ENCODE assay signal across 8 cellular contexts in the genomic region with DNA sequence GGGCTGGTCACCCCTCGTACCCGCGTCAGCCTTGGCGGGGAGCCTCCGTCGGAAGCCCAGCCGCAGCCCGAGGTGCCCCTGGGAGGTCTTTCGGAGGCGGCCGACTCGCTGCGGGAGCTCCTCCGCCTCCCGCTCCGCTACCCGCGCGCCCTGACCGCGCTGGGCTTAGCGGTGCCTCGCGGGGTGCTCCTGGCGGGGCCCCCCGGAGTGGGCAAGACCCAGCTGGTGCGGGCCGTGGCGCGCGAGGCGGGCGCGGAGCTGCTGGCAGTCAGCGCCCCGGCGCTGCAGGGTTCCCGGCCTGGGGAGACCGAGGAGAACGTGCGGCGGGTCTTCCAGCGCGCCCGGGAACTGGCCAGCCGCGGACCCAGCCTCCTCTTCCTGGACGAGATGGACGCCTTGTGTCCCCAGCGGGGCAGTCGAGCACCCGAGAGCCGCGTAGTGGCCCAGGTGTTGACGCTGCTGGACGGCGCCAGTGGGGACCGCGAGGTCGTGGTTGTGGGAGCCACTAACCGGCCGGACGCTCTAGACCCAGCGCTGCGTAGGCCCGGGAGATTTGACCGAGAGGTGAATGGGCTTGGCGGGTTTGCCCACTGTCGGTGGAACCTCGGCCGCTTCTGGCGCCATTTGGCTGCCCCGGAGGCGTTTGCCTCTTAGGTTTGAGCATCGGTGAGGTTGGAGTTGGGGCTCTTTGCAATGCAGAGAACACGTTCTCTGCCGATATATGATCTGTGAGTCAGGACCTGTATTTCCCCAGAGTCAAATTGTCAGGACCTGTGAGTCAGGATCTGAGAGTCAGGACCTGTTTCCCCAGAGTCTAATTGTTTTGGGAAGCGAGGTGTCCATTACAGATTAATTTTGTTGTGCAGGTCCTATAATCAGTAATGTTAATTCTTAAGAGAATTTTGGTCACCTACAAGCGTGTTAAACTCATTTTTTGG. TPM values are rescaled to one million over a fixed set of nuclear protein-coding genes. Genes with fewer than 3 reads are reported as not detected.
DNase-seq lines count a peak whose midpoint lies in the region; ATAC-seq and TF ChIP-seq lines count a peak whose summit lies in the region.

No MANE protein-coding gene starts in this region.

- H3K4ac ChIP-seq in mesendoderm (ENCODE audit: low read depth, low read length), result peak overlapping the region; percentile 37

- no peak overlapping the region for H2BK15ac ChIP-seq in mesendoderm (replicated peaks; ENCODE audit: low read depth)

- peaks cover 60% of the 10 kb centered on the region for H3K79me2 ChIP-seq in DOHH2 (ENCODE audit: control insufficient read depth, low read length)
- peaks cover 19% of the 10 kb centered on the region for H3K79me2 ChIP-seq in mesendoderm (ENCODE audit: control insufficient read depth, insufficient read depth, low read length)

- WGBS in ectodermal cell, 2 experiments, result 1% methylated on average over 79 of the region's 79 CpGs
- WGBS in mesendoderm (ENCODE audit: extremely low coverage, insufficient coverage, low lambda C conversion rate), result no CpG with 5 or more reads among the region's 79 CpGs

- H3K9me3 ChIP-seq in DOHH2 (ENCODE audit: control insufficient read depth, insufficient read depth, low read length) (no peaks in the 10 kb centered on the region), HUES6 (ENCODE audit: control insufficient read depth, insufficient read depth, low read depth, low read length) (no peaks in the 10 kb centered on the region), ectodermal cell (ENCODE audit: control insufficient read depth, low read length) (no peaks in the 10 kb centered on the region)

- ATAC-seq in GM21526 (IDR thresholded peaks at IDR 0.05; ENCODE audit: low FRiP score, unreplicated experiment), result peak; percentile 26
- peak; percentile 4 to 16 for ATAC-seq in activated CD4-positive, CD25-positive, alpha-beta regulatory T cell treated with anti-CD3 and anti-CD28 coated beads, Interleukin-2, amount 50 U/mL, for 24 hours
- peak; percentile 11 for ATAC-seq in stimulated activated naive CD8-positive, alpha-beta T cell treated with anti-CD3 and anti-CD28 coated beads, Interleukin-15, Interleukin-2, amounts not matched to agents 100 U/mL and 50 U/mL, for 24 hours

- peak; percentile 38 for DNase-seq in mesendoderm
- peak; percentile 48 for DNase-seq in stimulated activated naive CD8-positive, alpha-beta T cell treated with anti-CD3 and anti-CD28 coated beads, Interleukin-15, Interleukin-2, amounts not matched to agents 100 U/mL and 50 U/mL, for 24 hours
- DNase-seq in NCI-H2196 (lab: John Stamatoyannopoulos, UW; ENCODE audit: unreplicated experiment), result no peak

- H3K18ac ChIP-seq in mesendoderm (ENCODE audit: low read length), result peak overlapping the region; percentile 34

- H3K4me2 ChIP-seq in DOHH2 (ENCODE audit: low read length) (peak overlapping the region; percentile 70), mesendoderm (ENCODE audit: low read length) (peak overlapping the region; percentile 39)

- H2BK120ac ChIP-seq in mesendoderm (ENCODE audit: low read depth, low read length), result no peak overlapping the region

- H3K56ac ChIP-seq in mesendoderm (ENCODE audit: low read length), result peak overlapping the region; percentile 96

- H4K20me1 ChIP-seq in DOHH2 (ENCODE audit: control insufficient read depth, insufficient read depth, low read depth, low read length), result peaks cover 4% of the 10 kb centered on the region

- H3K4me1 ChIP-seq in DOHH2 (ENCODE audit: control insufficient read depth, low read length), result peaks cover 32% of the 10 kb centered on the region
- H3K4me1 ChIP-seq in HUES6 (ENCODE audit: control insufficient read depth, insufficient read depth, low read length), result peaks cover 5% of the 10 kb centered on the region
- H3K4me1 ChIP-seq in ectodermal cell (ENCODE audit: control insufficient read depth, insufficient read depth, low read length), result peaks cover 11% of the 10 kb centered on the region
- H3K4me1 ChIP-seq in mesendoderm (ENCODE audit: control insufficient read depth, low read depth, low read length), result no peaks in the 10 kb centered on the region

- no peak overlapping the region for H4K5ac ChIP-seq in mesendoderm (ENCODE audit: low read length)

- H3K9ac ChIP-seq in HUES6 (ENCODE audit: low read length), result peak overlapping the region; percentile 91
- peak overlapping the region; percentile 73 for H3K9ac ChIP-seq in mesendoderm (ENCODE audit: low read length)

- peaks cover 4% of the 10 kb centered on the region; the same call in 1 of the 2 replicates for H3F3A ChIP-seq in DOHH2 (ENCODE audit: control insufficient read depth, insufficient read depth)

- no peak for TF ChIP-seq CTCF in DOHH2 (IDR thresholded peaks at IDR 0.05; ENCODE audit: low read depth, low read length, poor library complexity, severe bottlenecking)

- no peak overlapping the region for H2AK5ac ChIP-seq in mesendoderm (ENCODE audit: low read length)

- H3K27me3 ChIP-seq in DOHH2 (ENCODE audit: control insufficient read depth, low read length), result no peaks in the 10 kb centered on the region
- H3K27me3 ChIP-seq in HUES6 (ENCODE audit: control insufficient read depth, insufficient read depth, low read length), result no peaks in the 10 kb centered on the region
- no peaks in the 10 kb centered on the region for H3K27me3 ChIP-seq in ectodermal cell (ENCODE audit: control insufficient read depth, insufficient read depth, low read length, poor library complexity, severe bottlenecking)
- no peaks in the 10 kb centered on the region for H3K27me3 ChIP-seq in mesendoderm (ENCODE audit: insufficient read depth, low read length, poor library complexity)

- peaks cover 7% of the 10 kb centered on the region for H3K79me1 ChIP-seq in mesendoderm (ENCODE audit: low read length)

- H3K4me3 ChIP-seq in DOHH2 (ENCODE audit: low read length) (peak overlapping the region; percentile 92), HUES6 (ENCODE audit: low read depth, low read length) (peak overlapping the region; percentile 72), ectodermal cell (ENCODE audit: insufficient read depth, low read depth, low read length) (peak overlapping the region; percentile 71), mesendoderm (ENCODE audit: low read length) (peak overlapping the region; percentile 92)

- H3K9me2 ChIP-seq in DOHH2 (replicated peaks; ENCODE audit: control insufficient read depth, low read length), result no peaks in the 10 kb centered on the region

- H3K23ac ChIP-seq in mesendoderm (ENCODE audit: low read length), result peak overlapping the region; percentile 99

- H3K27ac ChIP-seq in DOHH2 (ENCODE audit: low read depth, low read length) (peak overlapping the region; percentile 64), HUES6 (ENCODE audit: low read depth, low read length) (peak overlapping the region; percentile 68), ectodermal cell (ENCODE audit: insufficient read depth, low read depth, low read length, poor library complexity, severe bottlenecking) (peak overlapping the region; percentile 64), mesendoderm (ENCODE audit: low read depth, low read length) (peak overlapping the region; percentile 86)

- no peak overlapping the region for H4K8ac ChIP-seq in mesendoderm (ENCODE audit: low read depth, low read length)

- H3K36me3 ChIP-seq in DOHH2 (ENCODE audit: control insufficient read depth, low read length) (peaks cover 53% of the 10 kb centered on the region), HUES6 (ENCODE audit: control insufficient read depth, insufficient read depth, low read length) (peaks cover 32% of the 10 kb centered on the region), ectodermal cell (ENCODE audit: control insufficient read depth, insufficient read depth, low read length) (peaks cover 11% of the 10 kb centered on the region), mesendoderm (ENCODE audit: control insufficient read depth, insufficient read depth, low read length) (peaks cover 3% of the 10 kb centered on the region)

- H2BK5ac ChIP-seq in mesendoderm (ENCODE audit: low read length), result no peak overlapping the region

RNA-seq across cellular contexts. Expression of a gene that starts 24.9 kb away (rescaled TPM):
- 9.0 TPM for polyA plus RNA-seq in ectodermal cell (2013, experiment 1 of 4)
- polyA plus RNA-seq in ectodermal cell (2013, experiment 2 of 4), result 9.7 TPM
- polyA plus RNA-seq in ectodermal cell (2013, experiment 3 of 4), result 9.1 TPM
- polyA plus RNA-seq in ectodermal cell (2013, experiment 4 of 4), result 8.9 TPM
- polyA plus RNA-seq in mesendoderm (2013, experiment 1 of 2), result 24.2 TPM
- polyA plus RNA-seq in mesendoderm (2013, experiment 2 of 2), result 21.6 TPM
